In the genomic region with DNA sequence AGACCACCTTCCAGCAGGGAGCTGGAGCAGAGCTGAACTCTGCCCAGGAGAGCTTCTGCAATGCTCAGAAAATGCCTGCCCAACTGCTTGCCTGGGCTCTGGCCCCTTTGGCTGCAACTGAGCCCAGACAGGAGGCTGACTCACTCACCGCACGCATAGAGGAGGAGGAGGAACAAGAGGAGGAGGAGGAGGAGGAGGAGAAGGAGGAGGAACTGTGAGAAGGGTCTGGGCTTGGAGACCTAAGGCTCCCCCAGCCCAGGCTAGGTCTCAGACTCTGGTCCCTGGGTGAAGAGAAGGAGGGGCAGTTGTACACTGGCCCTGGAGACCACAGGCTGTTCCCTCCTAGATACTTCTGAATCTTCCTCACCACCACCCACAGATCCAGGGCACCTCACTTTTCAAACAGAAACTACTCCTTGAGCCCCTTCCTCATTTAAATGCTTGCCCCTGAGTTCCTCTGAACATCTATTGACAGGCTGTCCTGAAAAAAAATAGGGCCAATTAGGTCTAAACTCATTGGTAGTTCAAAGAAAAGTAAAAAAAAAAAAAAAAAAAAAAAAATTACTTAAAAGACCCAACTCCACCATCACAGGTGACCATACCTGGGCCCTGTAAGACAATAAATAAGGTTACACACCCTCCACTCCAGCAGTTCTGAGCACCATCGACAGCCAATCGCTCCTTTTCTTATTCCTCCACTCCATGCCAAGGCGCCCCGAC, we compare ENCODE assay signal across 9 cellular contexts. TPM values are rescaled to one million over a fixed set of nuclear protein-coding genes. Genes with fewer than 3 reads are reported as not detected.
DNase-seq lines count a peak whose midpoint lies in the region; ATAC-seq, FAIRE-seq and TF ChIP-seq lines count a peak whose summit lies in the region.
"Had no signal": no experiment of that assay in that cellular context is flagged by ENCODE, and none has a peak within 500 bp of the region (broad histone marks: within the 10 kb centered on the region; RNA-seq: fewer than 3 reads in every experiment).

No MANE protein-coding gene starts in this region.

- TF ChIP-seq POLR2A in GM12878 (IDR thresholded peaks at IDR 0.05; ENCODE audit: low read depth, low read length), result no peak

- H3K4me3 ChIP-seq in GM12878 (peak overlapping the region; percentile 84), kidney epithelial cell (ENCODE audit: low read depth, low read length) (peak overlapping the region; percentile 53)

- H4K20me1 ChIP-seq in GM12878 (ENCODE audit: control insufficient read depth, insufficient read depth), result no peaks in the 10 kb centered on the region

- H3K36me3 ChIP-seq in GM12878 (ENCODE audit: control insufficient read depth in 2 of 2, insufficient read depth in 2 of 2, low read length in 1 of 2) (no peaks in the 10 kb centered on the region), kidney epithelial cell (ENCODE audit: control insufficient read depth, insufficient read depth, low read length) (no peaks in the 10 kb centered on the region)

- peak overlapping the region; percentile 95 for H3K4me2 ChIP-seq in GM12878 (ENCODE audit: control insufficient read depth, insufficient read depth)

- peaks cover 54% of the 10 kb centered on the region for H3K4me1 Mint-ChIP-seq in T-helper 2 cell treated with Interferon-gamma antibody and Interleukin-4, amounts not matched to agents 5 μg/mL and 100 μg/mL, for 36 hours (ENCODE audit: low read depth)

- RAD21 ChIA-PET in GM12878 (lab: Charles Lee; ENCODE audit: unreplicated experiment), result interaction anchor here (0.8 to 2.0 kb wide), 10 partner anchors 10 to 197 kb away, joined by 3 to 10 read pairs (median 4); no protein-coding TSS in a partner anchor

- H3K9me3 Mint-ChIP-seq in T-helper 2 cell treated with Interferon-gamma antibody and Interleukin-4, amounts not matched to agents 5 μg/mL and 100 μg/mL, for 36 hours, result no peaks in the 10 kb centered on the region

- peak overlapping the region; percentile 98 for H3K4me3 Mint-ChIP-seq in T-helper 2 cell treated with Interferon-gamma antibody and Interleukin-4, amounts not matched to agents 5 μg/mL and 100 μg/mL, for 36 hours

- H3K27ac Mint-ChIP-seq in T-helper 2 cell treated with Interferon-gamma antibody and Interleukin-4, amounts not matched to agents 5 μg/mL and 100 μg/mL, for 36 hours, result peak overlapping the region; percentile 88

- intact Hi-C loops in GM12878 (cut with micrococcal nuclease; ENCODE audit: unreplicated experiment), result loop anchor here (5.0 kb wide), 1 partner anchor 43 kb away; no protein-coding TSS in a partner anchor

- H3K9me3 ChIP-seq in GM12878 (replicated peaks; ENCODE audit: control insufficient read depth, insufficient read depth, low read length), result no peaks in the 10 kb centered on the region

- H3K36me3 Mint-ChIP-seq in T-helper 2 cell treated with Interferon-gamma antibody and Interleukin-4, amounts not matched to agents 5 μg/mL and 100 μg/mL, for 36 hours (ENCODE audit: low read depth), result peaks cover 13% of the 10 kb centered on the region

- BruUV-seq in GM12878 (replicated peaks; lab: Mats Ljungman, UMichigan), result TSS peak; percentile 68

- 7% methylated on average over 6 of the region's 6 CpGs for WGBS in GM12878 (ENCODE audit: insufficient coverage, insufficient replicate concordance, low lambda C conversion rate, missing lambda C conversion rate)

- FAIRE-seq in GM12878 (lab: Jason Lieb, UNC), result no peak
- FAIRE-seq: G401.6 had no signal

- POLR2A ChIA-PET in GM12878 (lab: Charles Lee), result interaction anchor here (0.6 to 1.6 kb wide), 4 partner anchors 19 to 36 kb away, joined by 3 to 7 read pairs (median 5); no protein-coding TSS in a partner anchor

- H3K79me2 ChIP-seq in GM12878 (ENCODE audit: control insufficient read depth, insufficient read depth, low read length), result no peaks in the 10 kb centered on the region

- peaks cover 31% of the 10 kb centered on the region for H3K27me3 Mint-ChIP-seq in T-helper 2 cell treated with Interferon-gamma antibody and Interleukin-4, amounts not matched to agents 5 μg/mL and 100 μg/mL, for 36 hours (ENCODE audit: low read depth)

- H3K9ac ChIP-seq in GM12878 (ENCODE audit: control insufficient read depth, insufficient read depth, low read length), result no peak overlapping the region

- TF ChIP-seq CTCF in GM12878 (IDR thresholded peaks at IDR 0.05 in 2 of 3, conservative IDR thresholded peaks at IDR 0.05 in 1 of 3; ENCODE audit: control insufficient read depth in 2 of 3, extremely low read depth in 1 of 3, insufficient read depth in 1 of 3, low read depth in 3 of 3, low read length in 3 of 3), result no peak
- no peak for TF ChIP-seq CTCF in kidney epithelial cell (IDR thresholded peaks at IDR 0.05; ENCODE audit: insufficient read depth, low read length, poor library complexity, severe bottlenecking)

- in situ Hi-C loops in GM12878 (cut with MboI), result no loop called here

- H3K27me3 ChIP-seq in GM12878 (replicated peaks in 1 of 2; ENCODE audit: control insufficient read depth in 2 of 2, insufficient read depth in 2 of 2, low read length in 1 of 2) (peaks cover 4 to 5% of the 10 kb centered on the region in 2 experiments; a peak in 1 of 4 replicates), kidney epithelial cell (ENCODE audit: control insufficient read depth, insufficient read depth, low read length) (peaks cover 7% of the 10 kb centered on the region)

- SMC1A ChIA-PET in GM12878 (lab: Charles Lee; ENCODE audit: uncharacterized antibody, unreplicated experiment), result interaction anchor here (1.5 to 3.5 kb wide), 4 partner anchors 9 to 161 kb away, joined by 3 to 15 read pairs (median 6); no protein-coding TSS in a partner anchor

- DNase-seq in A172 (ENCODE audit: low spot score) (peak; percentile 66), GM12878 (ENCODE audit: low read depth, low spot score) (no peak), kidney epithelial cell (ENCODE audit: low read depth) (peak; percentile 38)
- DNase-seq in T-helper 2 cell treated with Interferon-gamma antibody and Interleukin-4, amounts not matched to agents 5 μg/mL and 100 μg/mL, for 36 hours (ENCODE audit: low spot score), result peak; percentile 73
- peak; percentile 21 to 41 (median 32) for DNase-seq in stimulated activated CD4-positive, alpha-beta T cell treated with anti-CD3 and anti-CD28 coated beads, TNF-alpha, amount 100 ng/mL, for 1 hour (ENCODE audit: low read depth in 3 of 3, low spot score in 1 of 3)

- TF ChIP-seq RAD21 in GM12878 (IDR thresholded peaks at IDR 0.05; ENCODE audit: insufficient read depth, low read depth, low read length), result no peak

- H2AFZ ChIP-seq in GM12878 (ENCODE audit: control insufficient read depth, low read depth, low read length), result peak overlapping the region; percentile 71

- TF ChIP-seq EP300 in GM12878 (IDR thresholded peaks at IDR 0.05; ENCODE audit: borderline replicate concordance in 1 of 2, control insufficient read depth in 1 of 2, low read depth in 2 of 2, low read length in 2 of 2), result no peak

- no peak overlapping the region for H3K27ac ChIP-seq in GM12878 (ENCODE audit: control insufficient read depth, insufficient read depth)

- CTCF ChIA-PET in GM12878 (lab: Yijun Ruan, JAX), result interaction anchor here (0.9 to 2.8 kb wide), 14 partner anchors 9 to 260 kb away, joined by 3 to 15 read pairs (median 6); a partner anchor contains a TSS

- H3K4me1 ChIP-seq in GM12878 (ENCODE audit: control insufficient read depth, insufficient read depth, low read length), result peaks cover 30% of the 10 kb centered on the region

- ATAC-seq in HG02884 (IDR thresholded peaks at IDR 0.05; ENCODE audit: unreplicated experiment), result peak; percentile 16
- ATAC-seq in GM12878, result peak; percentile 60
- ATAC-seq in HG02678 (IDR thresholded peaks at IDR 0.05; ENCODE audit: unreplicated experiment), result no peak
- ATAC-seq in HG03460 (IDR thresholded peaks at IDR 0.05; ENCODE audit: unreplicated experiment), result no peak

TF ChIP-seq in GM12878, 131 proteins besides CTCF, POLR2A, EP300 and RAD21 (continues in another document):
- TF ChIP-seq SPI1 (IDR thresholded peaks at IDR 0.05; ENCODE audit: borderline replicate concordance, insufficient read depth, low read depth, low read length), result 0 out of 2 replicates have a peak, but pooled peaks have one; percentile 14

RNA-seq across cellular contexts. Expression of a gene that starts 0.7 kb away (rescaled TPM):
- total RNA-seq in A172 (2014; rRNA removed; shearing (Covaris generic)), result 2.5 and 3.3 TPM in 2 replicates
- total RNA-seq in GM12878 (2013; cell fraction: nucleolus; rRNA removed), result 5.2 and 6.8 TPM in 2 replicates
- total RNA-seq in GM12878 (2014; rRNA removed) (2.0 and 2.9 TPM in 2 replicates), GM12878 (2014; rRNA removed; fragmentation: Illumina TruSeq; extraction: Trizol) (1.7 TPM in 2 replicates), GM12878 (2021) (3.0 and 3.8 TPM in 2 replicates), kidney epithelial cell (21.9 and 25.6 TPM in 2 replicates)
- 4.1 TPM for polyA plus RNA-seq in GM12878 (2011; ENCODE audit: low read depth)
- polyA plus RNA-seq in GM12878 (2011; rRNA removed) (3.0 and 7.9 TPM in 2 replicates), GM12878 (2014; fragmentation: Illumina TruSeq; extraction: Trizol) (4.2 and 5.0 TPM in 2 replicates), GM12878 (2014; fragmentation: Nextera tagmentation; extraction: Ambion mirVana) (under 1 TPM; 0.27 to 0.75 TPM), GM12878 (2014; rRNA removed) (2.9 and 3.1 TPM in 2 replicates), GM12878 (2016; fragmentation: Nextera tagmentation; extraction: Ambion mirVana) (1 to 10 TPM; 2.7 to 3.5 TPM)
- polyA plus RNA-seq in GM12878 (2011; cell fraction: cytosol; rRNA removed), result 7.6 and 7.7 TPM in 2 replicates
- 4.9 and 10.2 TPM in 2 replicates for polyA plus RNA-seq in GM12878 (2011; cell fraction: nucleus; rRNA removed)
- polyA plus RNA-seq in GM12878 (2012), result 5.7 and 6.8 TPM in 2 replicates
- 10.7 and 17.9 TPM in 2 replicates for polyA minus RNA-seq in GM12878 (2011; rRNA and poly(A)+ RNA removed)
- 4.1 TPM in 2 replicates for polyA minus RNA-seq in GM12878 (2011; cell fraction: cytosol; rRNA and poly(A)+ RNA removed)
- 3.5 and 6.7 TPM in 2 replicates for polyA minus RNA-seq in GM12878 (2011; cell fraction: nucleus; rRNA and poly(A)+ RNA removed)

RNA-seq across cellular contexts. Expression of a gene that starts 59.3 kb away (rescaled TPM):
- 211 and 295 TPM in 2 replicates for total RNA-seq in A172 (2014; rRNA removed; shearing (Covaris generic))
- 105 and 120 TPM in 2 replicates for total RNA-seq in GM12878 (2013; cell fraction: nucleolus; rRNA removed)
- total RNA-seq in GM12878 (2014; rRNA removed), result 106 TPM in 2 replicates
- total RNA-seq in GM12878 (2014; rRNA removed; fragmentation: Illumina TruSeq; extraction: Trizol), result 97.4 and 101 TPM in 2 replicates
- 90.2 and 93.1 TPM in 2 replicates for total RNA-seq in GM12878 (2021)
- 102 TPM for polyA plus RNA-seq in GM12878 (2011; ENCODE audit: low read depth)
- 215 and 280 TPM in 2 replicates for polyA plus RNA-seq in GM12878 (2011; rRNA removed)
- 220 and 225 TPM in 2 replicates for polyA plus RNA-seq in GM12878 (2011; cell fraction: cytosol; rRNA removed)
- 244 and 345 TPM in 2 replicates for polyA plus RNA-seq in GM12878 (2011; cell fraction: nucleus; rRNA removed)
- polyA plus RNA-seq in GM12878 (2012), result 77.6 and 88.3 TPM in 2 replicates
- 142 and 144 TPM in 2 replicates for polyA plus RNA-seq in GM12878 (2014; fragmentation: Illumina TruSeq; extraction: Trizol)
- polyA plus RNA-seq in GM12878 (2014; fragmentation: Nextera tagmentation; extraction: Ambion mirVana), result 100 to 1,000 TPM; 190 to 236 TPM
- 114 and 130 TPM in 2 replicates for polyA plus RNA-seq in GM12878 (2014; rRNA removed)
- 100 to 1,000 TPM; 177 to 179 TPM for polyA plus RNA-seq in GM12878 (2016; fragmentation: Nextera tagmentation; extraction: Ambion mirVana)
- polyA minus RNA-seq in GM12878 (2011; rRNA and poly(A)+ RNA removed), result 226 and 281 TPM in 2 replicates
- polyA minus RNA-seq in GM12878 (2011; cell fraction: cytosol; rRNA and poly(A)+ RNA removed), result 35.0 and 56.6 TPM in 2 replicates
- 128 and 153 TPM in 2 replicates for polyA minus RNA-seq in GM12878 (2011; cell fraction: nucleus; rRNA and poly(A)+ RNA removed)
- total RNA-seq in kidney epithelial cell, result 96.3 and 133 TPM in 2 replicates

Comparison
In these comparisons a context has a peak if more than half of its experiments do, and no peak if none do; other contexts are left out.
1. ATAC-seq: peak in HG02884 (single experiment) and GM12878 (single experiment); none in HG02678 (single experiment) and HG03460 (single experiment).